Comparison of ENCODE assay signal across 12 cellular contexts in the genomic region with DNA sequence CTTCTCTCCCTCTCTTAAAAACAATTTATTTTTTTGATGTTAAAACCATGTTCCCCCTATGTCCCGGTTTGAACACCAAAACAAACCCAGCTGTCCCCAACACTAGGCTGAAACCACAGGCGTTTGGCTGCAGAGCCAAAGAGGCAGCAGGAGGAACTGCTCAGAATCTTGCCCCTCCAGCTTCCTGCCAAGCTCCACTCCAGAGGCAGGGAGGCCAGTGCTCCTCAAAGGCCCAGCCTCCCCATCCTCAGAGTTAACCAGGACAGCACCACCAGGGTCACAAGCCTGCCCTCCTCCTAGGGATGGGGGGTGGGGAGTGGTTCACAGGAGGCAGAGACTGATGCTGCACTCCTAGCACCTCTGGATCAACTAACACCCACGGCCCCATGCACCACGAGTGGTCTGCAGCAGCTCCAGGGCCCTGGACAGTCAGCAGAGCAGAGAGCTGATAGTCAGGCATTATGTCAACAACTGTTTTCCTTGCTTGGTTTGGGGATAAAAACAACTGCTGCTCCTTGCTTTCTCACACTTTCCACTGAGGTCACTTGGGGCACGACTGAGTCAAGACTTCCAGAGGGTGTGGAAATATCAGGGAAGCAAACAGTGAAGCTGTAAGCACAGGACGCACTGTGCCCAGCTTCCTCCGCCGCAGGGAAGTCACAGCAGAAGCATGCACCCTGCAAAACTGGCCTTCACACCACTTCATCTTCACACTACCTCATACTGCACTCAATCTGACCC.
DNase-seq lines count a peak whose midpoint lies in the region; ATAC-seq, FAIRE-seq and TF ChIP-seq lines count a peak whose summit lies in the region.
"Had no signal": no experiment of that assay in that cellular context is flagged by ENCODE, and none has a peak within 500 bp of the region (broad histone marks: within the 10 kb centered on the region; RNA-seq: fewer than 3 reads in every experiment).

No MANE protein-coding gene starts in this region.

- TF ChIP-seq POLR2A in HepG2 (IDR thresholded peaks at IDR 0.05; ENCODE audit: insufficient read depth in 1 of 2, low read depth in 2 of 2, low read length in 2 of 2): no peak
- TF ChIP-seq POLR2A in uterus (IDR thresholded peaks at IDR 0.05): no peak

- H3K27ac ChIP-seq in liver (ENCODE audit: low read depth in 1 of 2, low read length in 2 of 2) (peak overlapping the region in 1 of 2 donors; percentile 35), HepG2 (ENCODE audit: extremely low read length, insufficient read depth, low read length) (no peak overlapping the region), uterus (peak overlapping the region in 1 of 2 donors; percentile 58)
- H3K27ac ChIP-seq: parathyroid adenoma had no signal

- H3K4me3 ChIP-seq in liver (ENCODE audit: low read depth in 1 of 3, low read length in 3 of 3): no peak overlapping the region
- H3K4me3 ChIP-seq in HepG2 (replicated peaks in 1 of 3; ENCODE audit: insufficient read depth in 1 of 3, low read depth in 2 of 3, low read length in 3 of 3): no peak overlapping the region
- no peak overlapping the region for H3K4me3 ChIP-seq in fibroblast of mammary gland (ENCODE audit: control insufficient read depth, low read depth, low read length)
- no peak overlapping the region for H3K4me3 ChIP-seq in uterus

- TF ChIP-seq RAD21 in liver (IDR thresholded peaks at IDR 0.05): peak in 1 of 2 donors; percentile 27
- TF ChIP-seq RAD21 in HepG2 (CRISPR knock-in tag; IDR thresholded peaks at IDR 0.05): no peak

- peaks cover 2 to 16% (median 9%) of the 10 kb centered on the region in 5 donors for H3K27me3 Mint-ChIP-seq in naive thymus-derived CD8-positive, alpha-beta T cell

- no peaks in the 10 kb centered on the region for H3K36me3 Mint-ChIP-seq in naive thymus-derived CD8-positive, alpha-beta T cell

- CTCF ChIA-PET in HepG2 (lab: Yijun Ruan, JAX; ENCODE audit: low intra/inter-chr PET ratio, low total read pairs): no interaction called here

- H3K9ac ChIP-seq in liver (ENCODE audit: low read depth in 1 of 2, low read length in 2 of 2) (no peak overlapping the region), HepG2 (ENCODE audit: insufficient read depth, low read depth, low read length) (no peak overlapping the region)
- H3K9ac ChIP-seq: parathyroid adenoma had no signal

- H3K4me1 ChIP-seq in liver (ENCODE audit: control insufficient read depth in 4 of 4, insufficient read depth in 4 of 4, low read length in 3 of 4): no peaks in the 10 kb centered on the region
- H3K4me1 ChIP-seq in HepG2 (ENCODE audit: insufficient read depth, low read length): no peaks in the 10 kb centered on the region
- no peaks in the 10 kb centered on the region for H3K4me1 ChIP-seq in uterus
- H3K4me1 ChIP-seq: parathyroid adenoma had no signal

- intact Hi-C loops in HepG2 (cut with micrococcal nuclease; ENCODE audit: unreplicated experiment): no loop called here
- intact Hi-C loops in uterus (cut with DNase I; ENCODE audit: low total_unique reads): no loop called here

- H4K20me1 ChIP-seq in HepG2 (ENCODE audit: insufficient read depth, low read length): no peaks in the 10 kb centered on the region

- no peak overlapping the region for H3K27ac Mint-ChIP-seq in naive thymus-derived CD8-positive, alpha-beta T cell

- in situ Hi-C loops in HepG2 (cut with HindIII; ENCODE audit: extremely low pct_ligation_motif_present, low pct_unique_long_range_greater_than_20kb): no loop called here

- H3K27me3 ChIP-seq in liver (ENCODE audit: control insufficient read depth in 4 of 4, insufficient read depth in 4 of 4, low read length in 3 of 4) (no peaks in the 10 kb centered on the region), HepG2 (ENCODE audit: control insufficient read depth in 1 of 2, insufficient read depth in 2 of 2, low read length in 2 of 2) (peaks cover 0 to 4% of the 10 kb centered on the region in 2 experiments; a peak in 1 of 5 replicates), uterus (no peaks in the 10 kb centered on the region)

- DNase-seq in HepG2 (ENCODE audit: low spot score) (no peak), fibroblast of mammary gland (ENCODE audit: low read depth) (peak; percentile 92), myocyte (ENCODE audit: low read depth) (peak; percentile 76), uterus (peak; percentile 67 to 76), HuH-7 (ENCODE audit: low spot score) (no peak), HPDE6-E6E7 (ENCODE audit: extremely low spot score) (no peak)
- no peak for DNase-seq in naive thymus-derived CD8-positive, alpha-beta T cell
- DNase-seq: activated T-cell treated with anti-CD3 and anti-CD28 coated beads, Interleukin-2, amount 50 U/mL, for 1 hour; NCI-H1105 had no signal

- TF ChIP-seq EP300 in HepG2 (IDR thresholded peaks at IDR 0.05; ENCODE audit: low read depth in 2 of 2, low read length in 2 of 2): no peak
- TF ChIP-seq EP300 in HepG2 (CRISPR knock-in tag; IDR thresholded peaks at IDR 0.05; ENCODE audit: borderline replicate concordance): no peak

- H3K36me3 ChIP-seq in liver (ENCODE audit: control insufficient read depth in 4 of 4, insufficient read depth in 3 of 4, low read depth in 1 of 4, low read length in 3 of 4) (no peaks in the 10 kb centered on the region), HepG2 (replicated peaks in 1 of 2; ENCODE audit: control insufficient read depth in 1 of 2, insufficient read depth in 2 of 2, low read length in 2 of 2) (no peaks in the 10 kb centered on the region), uterus (no peaks in the 10 kb centered on the region)

- 52% methylated on average over 8 of the region's 8 CpGs for WGBS in liver
- 4% methylated on average over 8 of the region's 8 CpGs for WGBS in HepG2 (ENCODE audit: low lambda C conversion rate)

- no peak overlapping the region for H2AFZ ChIP-seq in HepG2 (ENCODE audit: low read length)
- H2AFZ ChIP-seq: parathyroid adenoma had no signal

- POLR2A ChIA-PET in HepG2 (lab: Yijun Ruan, JAX): no interaction called here
- POLR2A ChIA-PET in naive thymus-derived CD8-positive, alpha-beta T cell (lab: Charles Lee): no interaction called here

- no TSS peak for BruUV-seq in HepG2 (replicated peaks; lab: Mats Ljungman, UMichigan)

- no peak for FAIRE-seq in HepG2 (lab: Jason Lieb, UNC)
- FAIRE-seq: G401.6 had no signal

- no peak overlapping the region for H3K4me3 Mint-ChIP-seq in naive thymus-derived CD8-positive, alpha-beta T cell

- no peak overlapping the region for H3K4me2 ChIP-seq in HepG2 (ENCODE audit: low read depth, low read length)

- H3K4me1 Mint-ChIP-seq in naive thymus-derived CD8-positive, alpha-beta T cell: no peaks in the 10 kb centered on the region

- no peaks in the 10 kb centered on the region for H3K9me3 Mint-ChIP-seq in naive thymus-derived CD8-positive, alpha-beta T cell

- ATAC-seq in HepG2: no peak
- ATAC-seq in naive thymus-derived CD8-positive, alpha-beta T cell: no peak

- H3K9me3 ChIP-seq in liver (ENCODE audit: control insufficient read depth in 4 of 4, low read length in 3 of 4) (no peaks in the 10 kb centered on the region), HepG2 (ENCODE audit: low read length) (no peaks in the 10 kb centered on the region), uterus (no peaks in the 10 kb centered on the region)

- no peak for TF ChIP-seq CTCF in liver (IDR thresholded peaks at IDR 0.05; ENCODE audit: low read depth, low read length, missing input control)
- no peak for TF ChIP-seq CTCF in HepG2 (CRISPR knock-in tag; IDR thresholded peaks at IDR 0.05)
- no peak for TF ChIP-seq CTCF in fibroblast of mammary gland (conservative IDR thresholded peaks at IDR 0.05; ENCODE audit: control insufficient read depth, insufficient read depth, low read depth, low read length)
- no peak for TF ChIP-seq CTCF in uterus (IDR thresholded peaks at IDR 0.05)

- no peaks in the 10 kb centered on the region for H3K79me2 ChIP-seq in HepG2 (ENCODE audit: insufficient read depth, low read length)
- H3K79me2 ChIP-seq: parathyroid adenoma had no signal

TF ChIP-seq in liver, 16 proteins besides CTCF, POLR2A, EP300 and RAD21 (continues in another document):
- no peak for TF ChIP-seq GABPA (IDR thresholded peaks at IDR 0.05 in 1 of 2, conservative IDR thresholded peaks at IDR 0.05 in 1 of 2)
- TF ChIP-seq TAF1 (conservative IDR thresholded peaks at IDR 0.05): no peak
- peak; percentile 50 for TF ChIP-seq SP1 (IDR thresholded peaks at IDR 0.05)
- TF ChIP-seq FOXA1 (IDR thresholded peaks at IDR 0.05): no peak
- TF ChIP-seq JUND (IDR thresholded peaks at IDR 0.05): peak; percentile 61 to 85
- TF ChIP-seq FOXA2 (IDR thresholded peaks at IDR 0.05): no peak
- TF ChIP-seq NR2F2 (IDR thresholded peaks at IDR 0.05): peak; percentile 88

TF ChIP-seq in HepG2, 621 proteins besides CTCF, POLR2A, EP300 and RAD21:
- TF ChIP-seq MYC (CRISPR knock-in tag; IDR thresholded peaks at IDR 0.05; ENCODE audit: borderline replicate concordance) (no peak), HNRNPH1 (optimal IDR thresholded peaks at IDR 0.05; ENCODE audit: low read depth, low read length) (no peak), ZNF670 (CRISPR knock-in tag; IDR thresholded peaks at IDR 0.05; ENCODE audit: borderline replicate concordance) (no peak), SKI (IDR thresholded peaks at IDR 0.05; ENCODE audit: partially characterized antibody) (no peak)
- TF ChIP-seq, protein P1, sequence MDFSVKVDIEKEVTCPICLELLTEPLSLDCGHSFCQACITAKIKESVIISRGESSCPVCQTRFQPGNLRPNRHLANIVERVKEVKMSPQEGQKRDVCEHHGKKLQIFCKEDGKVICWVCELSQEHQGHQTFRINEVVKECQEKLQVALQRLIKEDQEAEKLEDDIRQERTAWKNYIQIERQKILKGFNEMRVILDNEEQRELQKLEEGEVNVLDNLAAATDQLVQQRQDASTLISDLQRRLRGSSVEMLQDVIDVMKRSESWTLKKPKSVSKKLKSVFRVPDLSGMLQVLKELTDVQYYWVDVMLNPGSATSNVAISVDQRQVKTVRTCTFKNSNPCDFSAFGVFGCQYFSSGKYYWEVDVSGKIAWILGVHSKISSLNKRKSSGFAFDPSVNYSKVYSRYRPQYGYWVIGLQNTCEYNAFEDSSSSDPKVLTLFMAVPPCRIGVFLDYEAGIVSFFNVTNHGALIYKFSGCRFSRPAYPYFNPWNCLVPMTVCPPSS (IDR thresholded peaks at IDR 0.05): no peak
TF ChIP-seq in HepG2: peak in this region for 0.

Comparison
In these comparisons a context has a peak if more than half of its experiments do, and no peak if none do; other contexts are left out.
1. DNase-seq: peak in fibroblast of mammary gland (single experiment), myocyte (single experiment) and uterus (2 of 2); none in HepG2 (single experiment), HuH-7 (single experiment), naive thymus-derived CD8-positive, alpha-beta T cell (0 of 10) and HPDE6-E6E7 (single experiment).